19 cellular contexts compared by ENCODE assay signal in genomic region chr20:3084283-3084985, GRCh38. TPM values are rescaled to one million over a fixed set of nuclear protein-coding genes. Genes with fewer than 3 reads are reported as not detected.
A peak's percentile ranks its signal among the peaks of the same experiment; 100 is the strongest.
DNase-seq lines count a peak whose midpoint lies in the region; ATAC-seq and TF ChIP-seq lines count a peak whose summit lies in the region.
"Had no signal": no experiment of that assay in that cellular context is flagged by ENCODE, and none has a peak within 500 bp of the region (broad histone marks: within the 10 kb centered on the region; RNA-seq: fewer than 3 reads in every experiment).

A gene with protein sequence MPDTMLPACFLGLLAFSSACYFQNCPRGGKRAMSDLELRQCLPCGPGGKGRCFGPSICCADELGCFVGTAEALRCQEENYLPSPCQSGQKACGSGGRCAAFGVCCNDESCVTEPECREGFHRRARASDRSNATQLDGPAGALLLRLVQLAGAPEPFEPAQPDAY (minus strand): TSS chr20:3084724. CDS start chr20:3084674, 50 bp downstream.

- H3K23ac ChIP-seq in H9 (ENCODE audit: insufficient read length, low read depth, low read length) = no peak within 1 kb of the TSS

- H3K4me1 Mint-ChIP-seq in H9 = peaks cover 0 to 8% of the 10 kb centered on the region in 2 experiments; a peak in 1 of 4 replicates
- H3K4me1 Mint-ChIP-seq in dendritic cell treated with granulocyte-macrophage colony-stimulating factor and Interleukin-4, amounts not matched to agents 40 ng/mL and 50 ng/mL, for 4 days (ENCODE audit: low read depth) = peaks cover 39% of the 10 kb centered on the region
- H3K4me1 Mint-ChIP-seq in neural crest cell = no peaks in the 10 kb centered on the region

- no peak for ATAC-seq in HG02642 (IDR thresholded peaks at IDR 0.05; ENCODE audit: poor library complexity, unreplicated experiment)
- ATAC-seq in GM19455 (IDR thresholded peaks at IDR 0.05; ENCODE audit: unreplicated experiment) = no peak
- ATAC-seq: foreskin keratinocyte had no signal

- H2AK5ac ChIP-seq in H9 (ENCODE audit: insufficient read length, low read length) = no peak within 1 kb of the TSS

- no peak within 1 kb of the TSS for H3K9ac ChIP-seq in H9 (ENCODE audit: extremely low read depth, insufficient read length, low read length)

- no peak within 1 kb of the TSS for H3T11ph ChIP-seq in H9 (ENCODE audit: low read length)

- DNase-seq in CD1c-positive myeloid dendritic cell (ENCODE audit: extremely low spot score) = peak; percentile 20
- no peak for DNase-seq in H9
- no peak for DNase-seq in neural crest cell (ENCODE audit: low read depth, low spot score)
- no peak for DNase-seq in GF-D8 (lab: John Stamatoyannopoulos, UW)
- DNase-seq in SK-N-DZ (ENCODE audit: low spot score) = no peak
- DNase-seq: activated CD4-positive, alpha-beta T cell treated with anti-CD3 and anti-CD28 coated beads for 4 hours; activated effector memory CD4-positive, alpha-beta T cell treated with anti-CD3 and anti-CD28 coated beads, Interleukin-2, amount 50 U/mL, for 16 hours; BE2C; foreskin keratinocyte; mesendoderm; NCI-H1105; NCI-H510A; PC-9; tibial artery had no signal

- peaks cover 29% of the 10 kb centered on the region for H3K27me3 ChIP-seq in H9 (ENCODE audit: insufficient read depth, low read length)

- H2BK20ac ChIP-seq in H9 (ENCODE audit: low read depth, low read length, poor library complexity, severe bottlenecking) = no peak within 1 kb of the TSS

- no peak within 1 kb of the TSS for H3K14ac ChIP-seq in H9 (ENCODE audit: insufficient read depth, low read length)

- H4K20me1 ChIP-seq in H9 (ENCODE audit: control insufficient read depth, insufficient read depth, insufficient read length) = no peaks in the 10 kb centered on the region

- H2BK5ac ChIP-seq in H9 (ENCODE audit: insufficient read length, low read length) = no peak within 1 kb of the TSS

- no peak within 1 kb of the TSS for H3K56ac ChIP-seq in H9 (ENCODE audit: insufficient read length, low read depth, low read length)

- no peak within 1 kb of the TSS for H2BK12ac ChIP-seq in H9 (ENCODE audit: insufficient read length, low read depth, low read length)

- H3K4me1 ChIP-seq in H9 (ENCODE audit: insufficient read depth, low read length) = no peaks in the 10 kb centered on the region; the same call in 1 of the 2 replicates
- H3K4me1 ChIP-seq: BE2C, foreskin keratinocyte, prostate gland had no signal

- TF ChIP-seq CTCF in H9 (conservative IDR thresholded peaks at IDR 0.05) (no peak), neural crest cell (conservative IDR thresholded peaks at IDR 0.05) (no peak)

- H3K27ac ChIP-seq in H9 (ENCODE audit: insufficient read length, low read depth, low read length) = no peak within 1 kb of the TSS
- H3K27ac ChIP-seq: foreskin keratinocyte, PC-9, prostate gland, tibial artery had no signal

- H3K18ac ChIP-seq in H9 (ENCODE audit: insufficient read length, low read depth, low read length) = no peak within 1 kb of the TSS

- H2BK15ac ChIP-seq in H9 (ENCODE audit: low read depth, low read length) = no peak within 1 kb of the TSS

- H3K79me1 ChIP-seq in H9 (ENCODE audit: insufficient read depth, low read depth, low read length, poor library complexity, severe bottlenecking) = no peaks in the 10 kb centered on the region

- H3K79me2 ChIP-seq in H9 (ENCODE audit: insufficient read depth, low read length) = no peaks in the 10 kb centered on the region

- peaks cover 4% of the 10 kb centered on the region for H3K23me2 ChIP-seq in H9 (ENCODE audit: insufficient read length, low read depth, low read length, poor library complexity, severe bottlenecking)

- no peak within 1 kb of the TSS for H4K5ac ChIP-seq in H9 (ENCODE audit: insufficient read length, low read depth, low read length)

- no peak within 1 kb of the TSS for H4K8ac ChIP-seq in H9 (replicated peaks; ENCODE audit: insufficient read length, low read depth, low read length)

- H3K27ac Mint-ChIP-seq in H9 (no peak within 1 kb of the TSS; a peak in 1 of 7 replicates), neural crest cell (ENCODE audit: unreplicated experiment) (no peak within 1 kb of the TSS)
- H3K27ac Mint-ChIP-seq in dendritic cell treated with granulocyte-macrophage colony-stimulating factor and Interleukin-4, amounts not matched to agents 40 ng/mL and 50 ng/mL, for 4 days = no peak within 1 kb of the TSS

- H2BK120ac ChIP-seq in H9 (ENCODE audit: low read depth, low read length, poor library complexity, severe bottlenecking) = no peak within 1 kb of the TSS

- WGBS in H9 (ENCODE audit: extremely low coverage, insufficient read length, low lambda C conversion rate) = no CpG with 5 or more reads among the region's 28 CpGs

- H3K27me3 Mint-ChIP-seq in H9 (ENCODE audit: low read depth) = peaks cover 57% of the 10 kb centered on the region
- peaks cover 71% of the 10 kb centered on the region for H3K27me3 Mint-ChIP-seq in dendritic cell treated with granulocyte-macrophage colony-stimulating factor and Interleukin-4, amounts not matched to agents 40 ng/mL and 50 ng/mL, for 4 days
- H3K27me3 Mint-ChIP-seq in neural crest cell (ENCODE audit: low read depth) = peaks cover 58% of the 10 kb centered on the region

- H4K91ac ChIP-seq in H9 (ENCODE audit: insufficient read length, low read depth, low read length) = no peak within 1 kb of the TSS

- H3K36me3 Mint-ChIP-seq in H9 (ENCODE audit: insufficient read depth in 1 of 3, low read depth in 3 of 3) (no peaks in the 10 kb centered on the region; a peak in 2 of 7 replicates), neural crest cell (ENCODE audit: low read depth) (no peaks in the 10 kb centered on the region)
- H3K36me3 Mint-ChIP-seq in dendritic cell treated with granulocyte-macrophage colony-stimulating factor and Interleukin-4, amounts not matched to agents 40 ng/mL and 50 ng/mL, for 4 days (ENCODE audit: low read depth) = no peaks in the 10 kb centered on the region

- intact Hi-C loops in dendritic cell treated with granulocyte-macrophage colony-stimulating factor and Interleukin-4, amounts not matched to agents 40 ng/mL and 50 ng/mL, for 4 days (cut with micrococcal nuclease) = no loop called here

- H3K9me3 Mint-ChIP-seq in H9 (peaks cover 0 to 2% of the 10 kb centered on the region in 2 experiments; a peak in 1 of 5 replicates), neural crest cell (no peaks in the 10 kb centered on the region)
- H3K9me3 Mint-ChIP-seq in dendritic cell treated with granulocyte-macrophage colony-stimulating factor and Interleukin-4, amounts not matched to agents 40 ng/mL and 50 ng/mL, for 4 days = no peaks in the 10 kb centered on the region

- H3K4me3 Mint-ChIP-seq in H9 (peak within 1 kb of the TSS; percentile 42 to 70; a peak in 4 of 5 replicates), neural crest cell (peak within 1 kb of the TSS; percentile 27)
- peak within 1 kb of the TSS; percentile 56 for H3K4me3 Mint-ChIP-seq in dendritic cell treated with granulocyte-macrophage colony-stimulating factor and Interleukin-4, amounts not matched to agents 40 ng/mL and 50 ng/mL, for 4 days

- no peak within 1 kb of the TSS for H2AFZ ChIP-seq in H9 (ENCODE audit: low read length)
- H2AFZ ChIP-seq: PC-9 had no signal

- H3K4ac ChIP-seq in H9 (ENCODE audit: low read depth, low read length) = no peak within 1 kb of the TSS

- H3K9me3 ChIP-seq in H9 (ENCODE audit: control insufficient read depth, low read depth, low read length) = no peaks in the 10 kb centered on the region
- H3K9me3 ChIP-seq: BE2C, prostate gland, tibial artery had no signal

- peak within 1 kb of the TSS; percentile 77 for H3K4me2 ChIP-seq in H9 (ENCODE audit: insufficient read depth, insufficient read length, low read length)
- H3K4me2 ChIP-seq: PC-9 had no signal

RNA-seq across cellular contexts. Expression of the gene that starts here (rescaled TPM):
- total RNA-seq in H9 (2021) (not detected in 2 replicates), neural crest cell (not detected in 2 replicates)
- polyA plus RNA-seq in SK-N-DZ (2014; cell fraction: cytosol; rRNA removed) = not detected in 2 replicates
- not detected in 2 replicates for polyA plus RNA-seq in SK-N-DZ (2014; cell fraction: nucleus; rRNA removed)
- total RNA-seq: bronchial epithelial cell, foreskin keratinocyte, PC-9 had no signal
- polyA plus RNA-seq: foreskin keratinocyte had no signal
